In genomic region chr18:52288403-52289004, GRCh38 we compare ENCODE assay signal across 1 cellular context.
TF ChIP-seq lines count a peak whose summit lies in the region.

No MANE protein-coding gene starts in this region.

TF ChIP-seq in SK-N-SH treated with all-trans-retinoic acid at 6 μM for 48 hours, 23 proteins besides CTCF, POLR2A, EP300 and RAD21 (continued from another document):
- TF ChIP-seq RARB (CRISPR knock-in tag; IDR thresholded peaks at IDR 0.05): no peak
- TF ChIP-seq ZNF565 (CRISPR knock-in tag; conservative IDR thresholded peaks at IDR 0.05; ENCODE audit: low read depth): no peak
- TF ChIP-seq, protein P1, sequence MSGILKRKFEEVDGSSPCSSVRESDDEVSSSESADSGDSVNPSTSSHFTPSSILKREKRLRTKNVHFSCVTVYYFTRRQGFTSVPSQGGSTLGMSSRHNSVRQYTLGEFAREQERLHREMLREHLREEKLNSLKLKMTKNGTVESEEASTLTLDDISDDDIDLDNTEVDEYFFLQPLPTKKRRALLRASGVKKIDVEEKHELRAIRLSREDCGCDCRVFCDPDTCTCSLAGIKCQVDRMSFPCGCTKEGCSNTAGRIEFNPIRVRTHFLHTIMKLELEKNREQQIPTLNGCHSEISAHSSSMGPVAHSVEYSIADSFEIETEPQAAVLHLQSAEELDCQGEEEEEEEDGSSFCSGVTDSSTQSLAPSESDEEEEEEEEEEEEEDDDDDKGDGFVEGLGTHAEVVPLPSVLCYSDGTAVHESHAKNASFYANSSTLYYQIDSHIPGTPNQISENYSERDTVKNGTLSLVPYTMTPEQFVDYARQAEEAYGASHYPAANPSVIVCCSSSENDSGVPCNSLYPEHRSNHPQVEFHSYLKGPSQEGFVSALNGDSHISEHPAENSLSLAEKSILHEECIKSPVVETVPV (CRISPR knock-in tag; IDR thresholded peaks at IDR 0.05): no peak
